ENCODE assay signal across 30 cellular contexts in the genomic region with DNA sequence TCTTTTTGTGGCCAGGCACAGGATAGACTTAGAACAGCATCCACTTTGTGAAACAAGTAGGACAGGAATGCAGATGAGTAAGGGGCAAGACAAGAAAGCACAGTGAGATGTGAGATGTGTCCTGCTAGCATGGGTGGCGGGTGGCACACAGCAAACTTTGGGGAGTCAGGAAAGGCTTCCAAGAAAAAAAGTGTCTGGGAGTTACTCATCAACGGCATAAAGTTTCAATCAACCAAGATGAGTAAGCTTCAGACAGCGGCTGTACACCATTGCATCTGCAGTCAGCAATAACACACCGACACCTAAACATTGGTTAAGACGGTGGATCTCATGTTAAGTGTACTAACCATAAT.
A peak's percentile ranks its signal among the peaks of the same experiment; 100 is the strongest.
DNase-seq lines count a peak whose midpoint lies in the region; ATAC-seq and TF ChIP-seq lines count a peak whose summit lies in the region.
"Had no signal": no experiment of that assay in that cellular context is flagged by ENCODE, and none has a peak within 500 bp of the region (broad histone marks: within the 10 kb centered on the region; RNA-seq: fewer than 3 reads in every experiment).

No MANE protein-coding gene starts in this region.

- peak overlapping the region; percentile 2; the same call in 1 of the 2 replicates for H3K27ac ChIP-seq in WERI-Rb-1
- H3K27ac ChIP-seq: 22Rv1, HL-60, SK-N-MC, VCaP had no signal

- H3K4me1 Mint-ChIP-seq in activated CD4-positive, alpha-beta T cell treated with anti-CD3 and anti-CD28 coated beads, Interleukin-2, amount 10 ng/mL, durations not matched to agents 24 days and 14 days, result no peaks in the 10 kb centered on the region
- peaks cover 3% of the 10 kb centered on the region for H3K4me1 Mint-ChIP-seq in activated CD4-positive, alpha-beta T cell treated with anti-CD3 and anti-CD28 coated beads, Interleukin-2, amount 10 ng/mL, durations not matched to agents 7 days and 5 days
- H3K4me1 Mint-ChIP-seq in stimulated activated memory B cell treated with anti-CD40 and anti-IgM and Interleukin-4, amounts not matched to agents 10 μg/mL and 1 μg/mL and 100 μg/mL, for 72 hours, result no peaks in the 10 kb centered on the region
- H3K4me1 Mint-ChIP-seq: central memory CD8-positive, alpha-beta T cell; IgD-negative memory B cell had no signal

- CTCF ChIA-PET in activated CD4-positive, alpha-beta T cell treated with anti-CD3 and anti-CD28 coated beads, Interleukin-2, amount 10 ng/mL, durations not matched to agents 7 days and 5 days (lab: Charles Lee), result interaction anchor here (1.2 to 1.7 kb wide), 2 partner anchors 10 to 12 kb away, joined by 3 to 4 read pairs; no protein-coding TSS in a partner anchor

- no peaks in the 10 kb centered on the region for H3K27me3 ChIP-seq in WERI-Rb-1 (ENCODE audit: insufficient read depth, low read depth, severe bottlenecking)
- H3K27me3 ChIP-seq: stomach had no signal

- TF ChIP-seq CTCF in WERI-Rb-1 (IDR thresholded peaks at IDR 0.05; ENCODE audit: low read depth, low read length), result no peak
- TF ChIP-seq CTCF in fibroblast of villous mesenchyme (IDR thresholded peaks at IDR 0.05; ENCODE audit: insufficient read depth, low read depth, low read length), result no peak

- no peak overlapping the region for H3K27ac Mint-ChIP-seq in activated CD4-positive, alpha-beta T cell treated with anti-CD3 and anti-CD28 coated beads, Interleukin-2, amount 10 ng/mL, durations not matched to agents 24 days and 14 days
- no peak overlapping the region for H3K27ac Mint-ChIP-seq in activated CD4-positive, alpha-beta T cell treated with anti-CD3 and anti-CD28 coated beads, Interleukin-2, amount 10 ng/mL, durations not matched to agents 7 days and 5 days
- H3K27ac Mint-ChIP-seq in stimulated activated memory B cell treated with anti-CD40 and anti-IgM and Interleukin-4, amounts not matched to agents 10 μg/mL and 1 μg/mL and 100 μg/mL, for 72 hours, result no peak overlapping the region
- H3K27ac Mint-ChIP-seq: activated CD4-positive, alpha-beta memory T cell treated with anti-CD3 and anti-CD28 coated beads, Interleukin-2, amount 10 ng/mL, durations not matched to agents 7 days and 5 days; IgD-negative memory B cell; mesothelial cell of epicardium; natural killer cell treated with Interleukin-12 subunit alpha and Interleukin-12 subunit beta and Interleukin-15 and Interleukin-18, amount 100 ng/mL, for 72 hours had no signal

- ATAC-seq in HG02852 (IDR thresholded peaks at IDR 0.05; ENCODE audit: unreplicated experiment), result no peak
- ATAC-seq in stimulated activated memory B cell treated with anti-CD40 and anti-IgM and Interleukin-4, amounts not matched to agents 10 μg/mL and 1 μg/mL and 100 μg/mL, for 72 hours, result no peak
- ATAC-seq: HCT116; left lobe of liver; natural killer cell treated with Interleukin-12 subunit alpha and Interleukin-12 subunit beta and Interleukin-15 and Interleukin-18, amount 100 ng/mL, for 72 hours; Panc1 had no signal

- H3K4me3 ChIP-seq in WERI-Rb-1 (ENCODE audit: low read depth, low read length), result no peak overlapping the region
- no peak overlapping the region for H3K4me3 ChIP-seq in fibroblast of villous mesenchyme (ENCODE audit: low read depth, low read length)
- H3K4me3 ChIP-seq: SK-N-MC, stomach had no signal

- no peak overlapping the region for H3K4me3 Mint-ChIP-seq in activated CD4-positive, alpha-beta T cell treated with anti-CD3 and anti-CD28 coated beads, Interleukin-2, amount 10 ng/mL, durations not matched to agents 24 days and 14 days
- no peak overlapping the region for H3K4me3 Mint-ChIP-seq in activated CD4-positive, alpha-beta T cell treated with anti-CD3 and anti-CD28 coated beads, Interleukin-2, amount 10 ng/mL, durations not matched to agents 7 days and 5 days
- H3K4me3 Mint-ChIP-seq in stimulated activated memory B cell treated with anti-CD40 and anti-IgM and Interleukin-4, amounts not matched to agents 10 μg/mL and 1 μg/mL and 100 μg/mL, for 72 hours, result no peak overlapping the region
- H3K4me3 Mint-ChIP-seq: activated CD4-positive, alpha-beta memory T cell treated with anti-CD3 and anti-CD28 coated beads, Interleukin-2, amount 10 ng/mL, durations not matched to agents 7 days and 5 days; central memory CD8-positive, alpha-beta T cell; IgD-negative memory B cell; mesothelial cell of epicardium; natural killer cell treated with Interleukin-12 subunit alpha and Interleukin-12 subunit beta and Interleukin-15 and Interleukin-18, amount 100 ng/mL, for 72 hours had no signal

- intact Hi-C loops in activated CD4-positive, alpha-beta T cell treated with anti-CD3 and anti-CD28 coated beads, Interleukin-2, amount 10 ng/mL, durations not matched to agents 24 days and 14 days (cut with micrococcal nuclease), result no loop called here

- H3K36me3 ChIP-seq in WERI-Rb-1, result no peaks in the 10 kb centered on the region
- H3K36me3 ChIP-seq: BE2C, stomach had no signal

- peak; percentile 27 for DNase-seq in activated CD4-positive, alpha-beta T cell treated with anti-CD3 and anti-CD28 coated beads, Interleukin-2, amount 10 ng/mL, durations not matched to agents 24 days and 14 days
- no peak for DNase-seq in activated CD4-positive, alpha-beta T cell treated with anti-CD3 and anti-CD28 coated beads, Interleukin-2, amount 10 ng/mL, durations not matched to agents 7 days and 5 days
- DNase-seq in WERI-Rb-1, result no peak
- DNase-seq in fibroblast of villous mesenchyme (ENCODE audit: low read depth), result peak; percentile 59
- DNase-seq in NCI-H1048 (lab: John Stamatoyannopoulos, UW), result no peak
- no peak for DNase-seq in activated CD8-positive, alpha-beta memory T cell treated with anti-CD3 and anti-CD28 coated beads, Interleukin-2, amount 50 U/mL, for 4 hours
- DNase-seq: activated CD4-positive, alpha-beta memory T cell treated with anti-CD3 and anti-CD28 coated beads, Interleukin-2, amount 10 ng/mL, durations not matched to agents 7 days and 5 days; activated T-cell treated with anti-CD3 and anti-CD28 coated beads, Interleukin-2, amount 50 U/mL, for 1 hour; amygdala; BE2C; erythroblast; MM.1S; NCI-H187; NCI-H2227 treated with DMSO at 0.1 percent for 48 hours; stimulated activated CD4-positive, alpha-beta T cell treated with anti-CD3 and anti-CD28 coated beads, Interleukin-4, amount 100 ng/mL, for 24 hours; stomach; T-helper 2 cell had no signal

- H3K9me3 ChIP-seq in WERI-Rb-1 (ENCODE audit: severe bottlenecking), result no peaks in the 10 kb centered on the region
- H3K9me3 ChIP-seq: BE2C, stomach had no signal

- H3K9me3 Mint-ChIP-seq in activated CD4-positive, alpha-beta T cell treated with anti-CD3 and anti-CD28 coated beads, Interleukin-2, amount 10 ng/mL, durations not matched to agents 24 days and 14 days, result no peaks in the 10 kb centered on the region
- no peaks in the 10 kb centered on the region for H3K9me3 Mint-ChIP-seq in activated CD4-positive, alpha-beta T cell treated with anti-CD3 and anti-CD28 coated beads, Interleukin-2, amount 10 ng/mL, durations not matched to agents 7 days and 5 days
- H3K9me3 Mint-ChIP-seq in stimulated activated memory B cell treated with anti-CD40 and anti-IgM and Interleukin-4, amounts not matched to agents 10 μg/mL and 1 μg/mL and 100 μg/mL, for 72 hours, result peaks cover 5% of the 10 kb centered on the region
- H3K9me3 Mint-ChIP-seq: activated CD4-positive, alpha-beta memory T cell treated with anti-CD3 and anti-CD28 coated beads, Interleukin-2, amount 10 ng/mL, durations not matched to agents 7 days and 5 days; mesothelial cell of epicardium; natural killer cell treated with Interleukin-12 subunit alpha and Interleukin-12 subunit beta and Interleukin-15 and Interleukin-18, amount 100 ng/mL, for 72 hours had no signal

- peaks cover 21% of the 10 kb centered on the region for H3K27me3 Mint-ChIP-seq in activated CD4-positive, alpha-beta T cell treated with anti-CD3 and anti-CD28 coated beads, Interleukin-2, amount 10 ng/mL, durations not matched to agents 24 days and 14 days
- H3K27me3 Mint-ChIP-seq in activated CD4-positive, alpha-beta T cell treated with anti-CD3 and anti-CD28 coated beads, Interleukin-2, amount 10 ng/mL, durations not matched to agents 7 days and 5 days, result peaks cover 21% of the 10 kb centered on the region
- H3K27me3 Mint-ChIP-seq in stimulated activated memory B cell treated with anti-CD40 and anti-IgM and Interleukin-4, amounts not matched to agents 10 μg/mL and 1 μg/mL and 100 μg/mL, for 72 hours, result peaks cover 11% of the 10 kb centered on the region
- H3K27me3 Mint-ChIP-seq: central memory CD8-positive, alpha-beta T cell had no signal

- H3K36me3 Mint-ChIP-seq in activated CD4-positive, alpha-beta T cell treated with anti-CD3 and anti-CD28 coated beads, Interleukin-2, amount 10 ng/mL, durations not matched to agents 24 days and 14 days (ENCODE audit: low read depth), result no peaks in the 10 kb centered on the region
- no peaks in the 10 kb centered on the region for H3K36me3 Mint-ChIP-seq in activated CD4-positive, alpha-beta T cell treated with anti-CD3 and anti-CD28 coated beads, Interleukin-2, amount 10 ng/mL, durations not matched to agents 7 days and 5 days (ENCODE audit: low read depth)
- no peaks in the 10 kb centered on the region for H3K36me3 Mint-ChIP-seq in stimulated activated memory B cell treated with anti-CD40 and anti-IgM and Interleukin-4, amounts not matched to agents 10 μg/mL and 1 μg/mL and 100 μg/mL, for 72 hours
- H3K36me3 Mint-ChIP-seq: IgD-negative memory B cell; mesothelial cell of epicardium; natural killer cell treated with Interleukin-12 subunit alpha and Interleukin-12 subunit beta and Interleukin-15 and Interleukin-18, amount 100 ng/mL, for 72 hours had no signal

- POLR2A ChIA-PET in activated CD4-positive, alpha-beta T cell treated with anti-CD3 and anti-CD28 coated beads, Interleukin-2, amount 10 ng/mL, durations not matched to agents 7 days and 5 days (lab: Charles Lee), result no interaction called here

Comparison
In these comparisons a context has a peak if more than half of its experiments do, and no peak if none do; other contexts are left out.
1. DNase-seq: peak in activated CD4-positive, alpha-beta T cell treated with anti-CD3 and anti-CD28 coated beads, Interleukin-2, amount 10 ng/mL, durations not matched to agents 24 days and 14 days (single experiment) and fibroblast of villous mesenchyme (single experiment); none in activated CD4-positive, alpha-beta T cell treated with anti-CD3 and anti-CD28 coated beads, Interleukin-2, amount 10 ng/mL, durations not matched to agents 7 days and 5 days (single experiment), WERI-Rb-1 (single experiment), NCI-H1048 (single experiment) and activated CD8-positive, alpha-beta memory T cell treated with anti-CD3 and anti-CD28 coated beads, Interleukin-2, amount 50 U/mL, for 4 hours (single experiment).